In the genomic region with DNA sequence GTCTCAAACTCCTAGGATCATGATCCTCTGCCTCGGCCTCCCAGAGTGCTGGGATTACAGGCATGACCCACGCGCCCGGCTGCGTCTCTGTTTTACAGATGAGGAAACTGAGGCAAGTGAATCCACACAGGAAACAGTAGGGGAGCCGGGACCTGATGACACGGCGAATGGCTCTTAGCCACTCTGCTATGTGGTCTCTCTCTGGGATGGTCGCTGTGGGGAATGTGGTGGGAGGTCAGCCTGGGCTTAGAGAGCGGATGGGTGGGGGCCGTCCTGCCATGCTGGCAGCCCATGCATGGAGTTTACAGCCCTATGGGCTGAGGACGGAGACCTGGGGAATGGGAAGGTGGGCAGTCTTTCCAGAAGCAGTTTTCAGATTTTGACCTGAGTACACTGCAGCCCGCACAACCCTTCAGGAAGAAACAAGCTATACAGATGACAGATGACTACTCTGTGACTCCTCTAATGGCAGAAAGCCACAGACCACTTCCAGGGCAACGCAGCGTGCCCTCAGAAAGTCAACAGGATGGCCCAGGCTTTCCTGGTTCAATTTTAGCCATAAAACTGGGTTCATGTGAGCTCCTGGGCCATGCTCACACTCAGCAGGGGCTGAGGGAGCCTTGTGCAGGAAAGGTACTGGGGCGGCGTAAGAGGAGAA, we compare ENCODE assay signal across 14 cellular contexts.
DNase-seq lines count a peak whose midpoint lies in the region; ATAC-seq and TF ChIP-seq lines count a peak whose summit lies in the region.
"Had no signal": no experiment of that assay in that cellular context is flagged by ENCODE, and none has a peak within 500 bp of the region (broad histone marks: within the 10 kb centered on the region; RNA-seq: fewer than 3 reads in every experiment).

No MANE protein-coding gene starts in this region.

- no peak overlapping the region for H3K4me3 ChIP-seq in fibroblast of lung (replicated peaks in 1 of 4; ENCODE audit: control extremely low read depth in 1 of 4, insufficient read depth in 1 of 4, low read depth in 3 of 4, low read length in 4 of 4)
- no peak overlapping the region for H3K4me3 ChIP-seq in heart right ventricle
- H3K4me3 ChIP-seq: hepatocyte had no signal

- H3K79me2 ChIP-seq in fibroblast of lung (ENCODE audit: control insufficient read depth, insufficient read depth, low read length), result no peaks in the 10 kb centered on the region
- H3K79me2 ChIP-seq: hepatocyte had no signal

- peaks cover 3% of the 10 kb centered on the region for H3K4me1 ChIP-seq in fibroblast of lung (ENCODE audit: control insufficient read depth, extremely low read depth, insufficient read depth, low read length)
- H3K4me1 ChIP-seq in heart right ventricle, result peaks cover 0 to 4% (median 0%) of the 10 kb centered on the region in 9 donors

- CTCF ChIA-PET in RWPE1 (lab: Yijun Ruan, JAX), result no interaction called here

- TF ChIP-seq CTCF in RWPE1 (conservative IDR thresholded peaks at IDR 0.05; ENCODE audit: low read depth) (no peak), fibroblast of lung (conservative IDR thresholded peaks at IDR 0.05 in 1 of 2, IDR thresholded peaks at IDR 0.05 in 1 of 2; ENCODE audit: low read depth in 1 of 2, low read length in 2 of 2) (no peak), heart right ventricle (IDR thresholded peaks at IDR 0.05) (no peak)

- ATAC-seq in stimulated activated naive CD8-positive, alpha-beta T cell treated with anti-CD3 and anti-CD28 coated beads, Interleukin-15, Interleukin-2, amounts not matched to agents 100 U/mL and 50 U/mL, for 24 hours, result peak; percentile 79
- ATAC-seq in heart right ventricle, result no peak
- ATAC-seq in GM21423 (IDR thresholded peaks at IDR 0.05; ENCODE audit: unreplicated experiment), result no peak

- H3K36me3 ChIP-seq in fibroblast of lung (ENCODE audit: control insufficient read depth, insufficient read depth, low read length) (no peaks in the 10 kb centered on the region), heart right ventricle (peaks cover 0 to 8% (median 0%) of the 10 kb centered on the region in 9 donors)

- H3K4me2 ChIP-seq in fibroblast of lung (ENCODE audit: extremely low read depth, insufficient read depth, low read length), result peak overlapping the region; percentile 17
- H3K4me2 ChIP-seq: hepatocyte, SK-N-SH had no signal

- H4K20me1 ChIP-seq in fibroblast of lung (ENCODE audit: control insufficient read depth, extremely low read depth, insufficient read depth, low read length), result no peaks in the 10 kb centered on the region

- H3K27ac ChIP-seq in RWPE1 (no peak overlapping the region), fibroblast of lung (ENCODE audit: insufficient read depth, low read length) (no peak overlapping the region), heart right ventricle (no peak overlapping the region)
- H3K27ac ChIP-seq: hepatocyte had no signal

- H3K9ac ChIP-seq in fibroblast of lung (ENCODE audit: insufficient read depth, low read length), result no peak overlapping the region
- H3K9ac ChIP-seq: SK-N-SH had no signal

- peak; percentile 44 for DNase-seq in activated effector memory CD4-positive, alpha-beta T cell treated with anti-CD3 and anti-CD28 coated beads, Interleukin-2, amount 50 U/mL, for 16 hours
- no peak for DNase-seq in activated effector memory CD4-positive, alpha-beta T cell treated with Interleukin-2 at 50 U/mL for 16 hours
- DNase-seq in RWPE1 (ENCODE audit: low spot score), result peak; percentile 28
- DNase-seq in fibroblast of lung (ENCODE audit: low read depth in 2 of 2), result peak; percentile 32 to 42
- DNase-seq in stimulated activated naive CD8-positive, alpha-beta T cell treated with anti-CD3 and anti-CD28 coated beads, Interleukin-15, Interleukin-2, amounts not matched to agents 100 U/mL and 50 U/mL, for 24 hours, result peak; percentile 16
- DNase-seq in D341Med (ENCODE audit: low spot score), result no peak
- DNase-seq in heart right ventricle, result no peak
- DNase-seq: activated CD4-positive, alpha-beta T cell treated with anti-CD3 and anti-CD28 coated beads for 1 hour; AML-193; NCI-H1048; SK-N-SH; stimulated activated CD4-positive, alpha-beta T cell treated with anti-CD3 and anti-CD28 coated beads, Interleukin-15, amount 100 ng/mL, for 24 hours had no signal

- intact Hi-C loops in heart right ventricle (cut with DNase I), result no loop called here

- POLR2A ChIA-PET in RWPE1 (lab: Yijun Ruan, JAX; ENCODE audit: low non-redundant PET), result no interaction called here

- WGBS in heart right ventricle, 2 donors, result 90 to 93% methylated on average over 17 of the region's 17 CpGs

- no peak overlapping the region for H2AFZ ChIP-seq in fibroblast of lung (ENCODE audit: low read length)
- H2AFZ ChIP-seq: hepatocyte had no signal

- H3K27me3 ChIP-seq in fibroblast of lung (ENCODE audit: control insufficient read depth, insufficient read depth, low read length) (no peaks in the 10 kb centered on the region), heart right ventricle (no peaks in the 10 kb centered on the region)
- H3K27me3 ChIP-seq: hepatocyte had no signal

- H3K9me3 ChIP-seq in fibroblast of lung (ENCODE audit: control insufficient read depth, insufficient read depth, low read depth, low read length) (no peaks in the 10 kb centered on the region), heart right ventricle (no peaks in the 10 kb centered on the region)
- H3K9me3 ChIP-seq: SK-N-SH had no signal

Comparison
In these comparisons a context has a peak if more than half of its experiments do, and no peak if none do; other contexts are left out.
1. DNase-seq: peak in activated effector memory CD4-positive, alpha-beta T cell treated with anti-CD3 and anti-CD28 coated beads, Interleukin-2, amount 50 U/mL, for 16 hours (single experiment), RWPE1 (single experiment), fibroblast of lung (2 of 2) and stimulated activated naive CD8-positive, alpha-beta T cell treated with anti-CD3 and anti-CD28 coated beads, Interleukin-15, Interleukin-2, amounts not matched to agents 100 U/mL and 50 U/mL, for 24 hours (single experiment); none in activated effector memory CD4-positive, alpha-beta T cell treated with Interleukin-2 at 50 U/mL for 16 hours (single experiment), D341Med (single experiment) and heart right ventricle (0 of 2).